Comparison of ENCODE assay signal across 29 cellular contexts in genomic region chrX:91279479-91279878, GRCh38.
"Had no signal": no experiment of that assay in that cellular context is flagged by ENCODE, and none has a peak within 500 bp of the region (broad histone marks: within the 10 kb centered on the region; RNA-seq: fewer than 3 reads in every experiment).

No MANE protein-coding gene starts in this region.

- H3K9me3 Mint-ChIP-seq: nephron; neural progenitor cell; stimulated activated naive CD8-positive, alpha-beta T cell treated with anti-CD3 and anti-CD28 coated beads, Interleukin-15, amount 100 ng/mL, for 72 hours; type B pancreatic cell had no signal

- H3K9me3 ChIP-seq: ovary, psoas muscle, right lobe of liver, sigmoid colon, suprapubic skin, testis, tibial artery, transverse colon, upper lobe of right lung, vagina had no signal

- DNase-seq: natural killer cell; occipital lobe; ovary; psoas muscle; right cardiac atrium; right lobe of liver; sigmoid colon; small intestine; stimulated activated CD4-positive, alpha-beta T cell treated with anti-CD3 and anti-CD28 coated beads, Interleukin-12 subunit alpha, Interleukin-12 subunit beta, amount 100 ng/mL, for 4 hours; stimulated activated CD4-positive, alpha-beta T cell treated with anti-CD3 and anti-CD28 coated beads, Interleukin-1b, Interleukin-23, amount 100 ng/mL, for 48 hours; stimulated activated CD4-positive, alpha-beta T cell treated with anti-CD3 and anti-CD28 coated beads, Interleukin-4, amount 100 ng/mL, for 1 hour; stimulated activated CD4-positive, alpha-beta T cell treated with anti-CD3 and anti-CD28 coated beads, Interleukin-4, amount 100 ng/mL, for 4 hours; stimulated activated CD8-positive, alpha-beta memory T cell treated with anti-CD3 and anti-CD28 coated beads, Interleukin-4, amount 100 ng/mL, for 48 hours; stimulated activated naive CD4-positive, alpha-beta T cell; stimulated activated naive CD8-positive, alpha-beta T cell treated with anti-CD3 and anti-CD28 coated beads, Interleukin-15, amount 100 ng/mL, for 72 hours; stimulated activated naive CD8-positive, alpha-beta T cell treated with anti-CD3 and anti-CD28 coated beads, Interleukin-15, Interleukin-2, amounts not matched to agents 100 U/mL and 50 U/mL, for 24 hours; substantia nigra; testis; tibial artery; transverse colon; upper lobe of right lung had no signal

- H3K27ac Mint-ChIP-seq: natural killer cell; nephron; neural progenitor cell; progenitor cell of endocrine pancreas; stimulated activated memory B cell treated with anti-CD40 and anti-IgM and Interleukin-4, amounts not matched to agents 10 μg/mL and 1 μg/mL and 100 μg/mL, for 72 hours; stimulated activated naive CD8-positive, alpha-beta T cell treated with anti-CD3 and anti-CD28 coated beads, Interleukin-15, amount 100 ng/mL, for 72 hours; type B pancreatic cell had no signal

- H3K27me3 Mint-ChIP-seq: progenitor cell of endocrine pancreas; stimulated activated memory B cell treated with anti-CD40 and anti-IgM and Interleukin-4, amounts not matched to agents 10 μg/mL and 1 μg/mL and 100 μg/mL, for 72 hours; stimulated activated naive CD8-positive, alpha-beta T cell treated with anti-CD3 and anti-CD28 coated beads, Interleukin-15, amount 100 ng/mL, for 72 hours; type B pancreatic cell had no signal

- ATAC-seq: natural killer cell; psoas muscle; right cardiac atrium; right lobe of liver; stimulated activated memory B cell treated with anti-CD40 and anti-IgM and Interleukin-4, amounts not matched to agents 10 μg/mL and 1 μg/mL and 100 μg/mL, for 72 hours; stimulated activated naive CD8-positive, alpha-beta T cell treated with anti-CD3 and anti-CD28 coated beads, Interleukin-15, amount 100 ng/mL, for 72 hours; stimulated activated naive CD8-positive, alpha-beta T cell treated with anti-CD3 and anti-CD28 coated beads, Interleukin-15, Interleukin-2, amounts not matched to agents 100 U/mL and 50 U/mL, for 24 hours; upper lobe of right lung had no signal

- H3K27me3 ChIP-seq: neural progenitor cell, ovary, sigmoid colon, suprapubic skin, testis, tibial artery, transverse colon, upper lobe of right lung, vagina had no signal

- H3K4me1 ChIP-seq: neural progenitor cell, parathyroid adenoma, psoas muscle, right lobe of liver, suprapubic skin, testis, tibial artery, transverse colon, upper lobe of right lung, vagina had no signal

- H3K4me3 Mint-ChIP-seq: natural killer cell; nephron; neural progenitor cell; stimulated activated memory B cell treated with anti-CD40 and anti-IgM and Interleukin-4, amounts not matched to agents 10 μg/mL and 1 μg/mL and 100 μg/mL, for 72 hours; stimulated activated naive CD8-positive, alpha-beta T cell treated with anti-CD3 and anti-CD28 coated beads, Interleukin-15, amount 100 ng/mL, for 72 hours; type B pancreatic cell had no signal

- H3K36me3 ChIP-seq: neural progenitor cell, ovary, right lobe of liver, sigmoid colon, suprapubic skin, tibial artery, transverse colon, upper lobe of right lung, vagina had no signal

- H3K36me3 Mint-ChIP-seq: natural killer cell; neural progenitor cell; stimulated activated memory B cell treated with anti-CD40 and anti-IgM and Interleukin-4, amounts not matched to agents 10 μg/mL and 1 μg/mL and 100 μg/mL, for 72 hours; type B pancreatic cell had no signal

- H3K4me3 ChIP-seq: neural progenitor cell, ovary, psoas muscle, right lobe of liver, sigmoid colon, suprapubic skin, testis, tibial artery, transverse colon, upper lobe of right lung, vagina had no signal

- H3K4me1 Mint-ChIP-seq: natural killer cell; nephron; neural progenitor cell; stimulated activated memory B cell treated with anti-CD40 and anti-IgM and Interleukin-4, amounts not matched to agents 10 μg/mL and 1 μg/mL and 100 μg/mL, for 72 hours; stimulated activated naive CD8-positive, alpha-beta T cell treated with anti-CD3 and anti-CD28 coated beads, Interleukin-15, amount 100 ng/mL, for 72 hours had no signal

- H3K27ac ChIP-seq: neural progenitor cell, ovary, parathyroid adenoma, psoas muscle, right lobe of liver, sigmoid colon, suprapubic skin, testis, tibial artery, transverse colon, upper lobe of right lung, vagina had no signal
